8 cellular contexts compared by ENCODE assay signal in the genomic region with DNA sequence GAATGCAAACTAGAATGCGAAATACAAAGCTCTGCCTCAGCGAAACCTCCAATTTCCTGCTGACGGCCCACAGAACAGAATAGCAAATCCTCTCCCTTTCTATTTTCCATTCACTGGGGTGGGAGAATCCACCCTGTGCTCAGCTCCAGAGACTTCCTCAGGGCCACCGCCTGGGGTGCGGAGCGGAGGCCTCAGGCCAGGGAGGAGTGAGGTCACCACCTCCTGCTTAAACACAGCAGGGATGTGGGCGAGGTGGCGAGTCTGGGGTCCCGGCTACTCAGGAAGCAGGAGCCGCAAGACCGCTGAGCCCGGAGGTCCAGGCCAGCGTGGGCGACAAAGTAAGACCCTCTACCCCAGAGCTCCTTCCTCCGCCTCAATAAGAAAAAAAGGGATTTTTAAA. TPM values are rescaled to one million over a fixed set of nuclear protein-coding genes. Genes with fewer than 3 reads are reported as not detected.
DNase-seq lines count a peak whose midpoint lies in the region; ATAC-seq and TF ChIP-seq lines count a peak whose summit lies in the region.

No MANE protein-coding gene starts in this region.

- H3K4me1 ChIP-seq in heart left ventricle (peaks cover 0 to 20% (median 11%) of the 10 kb centered on the region in 12 donors), muscle layer of colon (ENCODE audit: insufficient read depth, low read length) (peaks cover 11% of the 10 kb centered on the region), uterus (no peaks in the 10 kb centered on the region)

- H3K36me3 ChIP-seq in heart left ventricle (peaks cover 0 to 20% (median 10%) of the 10 kb centered on the region in 9 donors), muscle layer of colon (ENCODE audit: insufficient read depth, low read length) (no peaks in the 10 kb centered on the region), uterus (no peaks in the 10 kb centered on the region)

- TF ChIP-seq POLR2A in heart left ventricle (IDR thresholded peaks at IDR 0.05) (no peak), uterus (IDR thresholded peaks at IDR 0.05) (no peak)

- peak overlapping the region; percentile 12 for H3K9ac ChIP-seq in muscle layer of colon (ENCODE audit: low read length)

- TF ChIP-seq CTCF in heart left ventricle (IDR thresholded peaks at IDR 0.05) (no peak), coronary artery (IDR thresholded peaks at IDR 0.05) (no peak), uterus (IDR thresholded peaks at IDR 0.05) (no peak)

- DNase-seq in heart left ventricle (peak in 4 of 5 donors; percentile 12 to 31 (median 24)), left ventricle myocardium superior (no peak), coronary artery (ENCODE audit: low spot score) (no peak), uterus (peak in 1 of 2 donors; percentile 19), medulla oblongata (ENCODE audit: extremely low spot score) (no peak), activated gamma-delta T cell (lab: John Stamatoyannopoulos, UW) (no peak)

- ATAC-seq in heart left ventricle (peak in 1 of 4 donors; percentile 13), left ventricle myocardium superior (no peak), GM19395 (IDR thresholded peaks at IDR 0.05; ENCODE audit: unreplicated experiment) (no peak)

- WGBS in heart left ventricle, 4 donors, result 70 to 94% (median 79%) methylated on average over 15 of the region's 15 CpGs

- H3K4me3 ChIP-seq in heart left ventricle (peak overlapping the region; percentile 66 to 96 (median 86)), coronary artery (peak overlapping the region; percentile 96), muscle layer of colon (ENCODE audit: low read depth in 1 of 2, low read length in 2 of 2) (peak overlapping the region; percentile 63 to 97), uterus (peak overlapping the region; percentile 51 to 59)

- intact Hi-C loops in heart left ventricle (cut with DNase I), result loop anchor here in 2 of 10 donors (5.0 kb wide), 1 partner anchor 41 kb away; the partner anchor contains the start of gene ZNF468 (in 2 of the 2)
- intact Hi-C loops in left ventricle myocardium superior (cut with micrococcal nuclease), result no loop called here
- intact Hi-C loops in uterus (cut with DNase I; ENCODE audit: low total_unique reads), result no loop called here

- H3K27me3 ChIP-seq in heart left ventricle (no peaks in the 10 kb centered on the region), muscle layer of colon (ENCODE audit: control insufficient read depth in 1 of 2, insufficient read depth in 2 of 2, low read length in 2 of 2) (no peaks in the 10 kb centered on the region), uterus (no peaks in the 10 kb centered on the region)

- H3K9me3 ChIP-seq in heart left ventricle (no peaks in the 10 kb centered on the region), muscle layer of colon (ENCODE audit: low read length) (no peaks in the 10 kb centered on the region), uterus (no peaks in the 10 kb centered on the region)

- peak overlapping the region; percentile 80 to 98 (median 93) for H3K27ac ChIP-seq in heart left ventricle
- H3K27ac ChIP-seq in coronary artery, result peak overlapping the region; percentile 73 to 95
- peak overlapping the region; percentile 84 for H3K27ac ChIP-seq in muscle layer of colon (ENCODE audit: low read depth, low read length)
- peak overlapping the region; percentile 83 to 87 for H3K27ac ChIP-seq in uterus

RNA-seq across cellular contexts. Expression of gene ZNF320, which starts 0.7 kb away (rescaled TPM):
- total RNA-seq in heart left ventricle, result 10 to 100 TPM in 3 of 9 donors, 1 to 10 TPM in 6; 7.6 to 13.5 (median 9.6) TPM
- polyA plus RNA-seq in heart left ventricle, result 10 to 100 TPM in 1 of 2 donors, 1 to 10 TPM in 1; 8.2 to 10.7 TPM
- 9.3 TPM for total RNA-seq in left ventricle myocardium superior
- 10 to 100 TPM in 3 of 4 donors, 1 to 10 TPM in 1; 3.6 to 67.6 (median 15.2) TPM for total RNA-seq in uterus

RNA-seq across cellular contexts. Expression of gene ZNF888, which starts 25.1 kb away (rescaled TPM):
- total RNA-seq in heart left ventricle, result 1 to 10 TPM in 7 of 9 donors, under 1 TPM in 2; 0.88 to 3.2 (median 1.3) TPM
- polyA plus RNA-seq in heart left ventricle, result 1 to 10 TPM in 1 of 2 donors, under 1 TPM in 1; 0.80 to 1.3 TPM
- total RNA-seq in left ventricle myocardium superior, result 1.4 TPM
- total RNA-seq in uterus, result 10 to 100 TPM in 1 of 4 donors, 1 to 10 TPM in 2, not detected in 1; 1.5 to 34.4 (median 6.1) TPM

RNA-seq across cellular contexts. Expression of gene ZNF468, which starts 40.7 kb away (rescaled TPM):
- total RNA-seq in heart left ventricle (10 to 100 TPM in 3 of 9 donors, 1 to 10 TPM in 6; 6.6 to 14.9 (median 8.4) TPM), left ventricle myocardium superior (8.1 TPM), uterus (10 to 100 TPM in 3 of 4 donors, 1 to 10 TPM in 1; 4.7 to 92.2 (median 36.0) TPM)
- polyA plus RNA-seq in heart left ventricle, result 1 to 10 TPM; 5.8 to 9.5 TPM

Comparison
In these comparisons a context has a peak if more than half of its experiments do, and no peak if none do; other contexts are left out.
1. DNase-seq: peak in heart left ventricle (4 of 5); none in left ventricle myocardium superior (single experiment), coronary artery (single experiment), medulla oblongata (single experiment) and activated gamma-delta T cell (single experiment).
2. Peak in every context shown above with its lines, with median percentiles within 50 percentile points of each other: H3K27ac ChIP-seq and H3K4me3 ChIP-seq.